In genomic region chr14:56196274-56196673, GRCh38 we compare ENCODE assay signal across 15 cellular contexts.
A peak's percentile ranks its signal among the peaks of the same experiment; 100 is the strongest.
DNase-seq lines count a peak whose midpoint lies in the region; ATAC-seq lines count a peak whose summit lies in the region.
"Had no signal": no experiment of that assay in that cellular context is flagged by ENCODE, and none has a peak within 500 bp of the region (broad histone marks: within the 10 kb centered on the region; RNA-seq: fewer than 3 reads in every experiment).

No MANE protein-coding gene starts in this region.

- POLR2A ChIA-PET in activated CD4-positive, alpha-beta T cell treated with anti-CD3 and anti-CD28 coated beads, Interleukin-2, amount 10 ng/mL, durations not matched to agents 7 days and 5 days (lab: Charles Lee) = no interaction called here

- CTCF ChIA-PET in activated CD4-positive, alpha-beta T cell treated with anti-CD3 and anti-CD28 coated beads, Interleukin-2, amount 10 ng/mL, durations not matched to agents 7 days and 5 days (lab: Charles Lee) = no interaction called here

- peaks cover 17% of the 10 kb centered on the region for H3K4me1 ChIP-seq in endocrine pancreas (ENCODE audit: control insufficient read depth, insufficient read depth, low read length)
- peaks cover 8 to 14% (median 9%) of the 10 kb centered on the region in 3 donors for H3K4me1 ChIP-seq in skeletal muscle tissue (ENCODE audit: control insufficient read depth in 3 of 3, insufficient read depth in 3 of 3, low read length in 3 of 3)

- H3K36me3 ChIP-seq in endocrine pancreas (ENCODE audit: control insufficient read depth, insufficient read depth, low read length) (no peaks in the 10 kb centered on the region), skeletal muscle tissue (ENCODE audit: control insufficient read depth in 3 of 3, insufficient read depth in 3 of 3, low read length in 3 of 3) (no peaks in the 10 kb centered on the region)

- no peaks in the 10 kb centered on the region for H3K27me3 ChIP-seq in endocrine pancreas (ENCODE audit: control insufficient read depth, insufficient read depth, low read length)
- no peaks in the 10 kb centered on the region for H3K27me3 ChIP-seq in skeletal muscle tissue (ENCODE audit: control insufficient read depth in 3 of 3, insufficient read depth in 3 of 3, low read length in 3 of 3)

- in situ Hi-C loops in KBM-7 (cut with MboI; ENCODE audit: low pct_unique_long_range_greater_than_20kb, low sequenced_read_pairs) = no loop called here

- no peak overlapping the region for H3K4me3 Mint-ChIP-seq in activated CD4-positive, alpha-beta T cell treated with anti-CD3 and anti-CD28 coated beads, Interleukin-2, amount 10 ng/mL, durations not matched to agents 7 days and 5 days
- H3K4me3 Mint-ChIP-seq: CD14-positive monocyte had no signal

- no peaks in the 10 kb centered on the region for H3K9me3 Mint-ChIP-seq in activated CD4-positive, alpha-beta T cell treated with anti-CD3 and anti-CD28 coated beads, Interleukin-2, amount 10 ng/mL, durations not matched to agents 7 days and 5 days
- H3K9me3 Mint-ChIP-seq: CD14-positive monocyte had no signal

- peak overlapping the region; percentile 11 for H3K4me3 ChIP-seq in endocrine pancreas (ENCODE audit: control insufficient read depth, insufficient read depth, low read length)
- H3K4me3 ChIP-seq in skeletal muscle tissue (ENCODE audit: low read length in 3 of 3) = no peak overlapping the region

- H3K4me1 Mint-ChIP-seq in activated CD4-positive, alpha-beta T cell treated with anti-CD3 and anti-CD28 coated beads, Interleukin-2, amount 10 ng/mL, durations not matched to agents 7 days and 5 days = peaks cover 31% of the 10 kb centered on the region

- H3K9ac ChIP-seq in endocrine pancreas (ENCODE audit: control insufficient read depth, insufficient read depth, low read length) (no peak overlapping the region), skeletal muscle tissue (ENCODE audit: low read depth in 1 of 3, low read length in 3 of 3) (no peak overlapping the region)

- peak overlapping the region; percentile 38 for H3K27ac ChIP-seq in skeletal muscle tissue (ENCODE audit: low read depth, low read length)
- H3K27ac ChIP-seq: epithelial cell of prostate had no signal

- H3K27ac Mint-ChIP-seq in activated CD4-positive, alpha-beta T cell treated with anti-CD3 and anti-CD28 coated beads, Interleukin-2, amount 10 ng/mL, durations not matched to agents 7 days and 5 days = peak overlapping the region; percentile 83

- H3K9me3 ChIP-seq in endocrine pancreas (ENCODE audit: control insufficient read depth, low read length) = no peaks in the 10 kb centered on the region
- H3K9me3 ChIP-seq in skeletal muscle tissue (ENCODE audit: control insufficient read depth in 3 of 3, low read length in 3 of 3) = no peaks in the 10 kb centered on the region

- ATAC-seq in HG03175 (IDR thresholded peaks at IDR 0.05; ENCODE audit: unreplicated experiment) = no peak

- no peaks in the 10 kb centered on the region for H3K36me3 Mint-ChIP-seq in activated CD4-positive, alpha-beta T cell treated with anti-CD3 and anti-CD28 coated beads, Interleukin-2, amount 10 ng/mL, durations not matched to agents 7 days and 5 days (ENCODE audit: low read depth)

- H3K27me3 Mint-ChIP-seq in activated CD4-positive, alpha-beta T cell treated with anti-CD3 and anti-CD28 coated beads, Interleukin-2, amount 10 ng/mL, durations not matched to agents 7 days and 5 days = no peaks in the 10 kb centered on the region

- no peak for DNase-seq in activated CD4-positive, alpha-beta T cell treated with anti-CD3 and anti-CD28 coated beads, Interleukin-2, amount 10 ng/mL, durations not matched to agents 7 days and 5 days
- no peak for DNase-seq in activated CD4-positive, alpha-beta T cell treated with anti-CD3 and anti-CD28 coated beads, Interleukin-2, amount 50 U/mL, for 48 hours
- peak; percentile 26 for DNase-seq in NAMALWA (ENCODE audit: low spot score)
- no peak for DNase-seq in KBM-7
- DNase-seq in NCI-H345 (lab: John Stamatoyannopoulos, UW) = no peak
- DNase-seq: kidney glomerular epithelial cell, NCI-H187 treated with DMSO at 0.1 percent for 48 hours, nucleus accumbens, SIG-M5, trophoblast cell had no signal
